8 cellular contexts compared by ENCODE assay signal in the genomic region with DNA sequence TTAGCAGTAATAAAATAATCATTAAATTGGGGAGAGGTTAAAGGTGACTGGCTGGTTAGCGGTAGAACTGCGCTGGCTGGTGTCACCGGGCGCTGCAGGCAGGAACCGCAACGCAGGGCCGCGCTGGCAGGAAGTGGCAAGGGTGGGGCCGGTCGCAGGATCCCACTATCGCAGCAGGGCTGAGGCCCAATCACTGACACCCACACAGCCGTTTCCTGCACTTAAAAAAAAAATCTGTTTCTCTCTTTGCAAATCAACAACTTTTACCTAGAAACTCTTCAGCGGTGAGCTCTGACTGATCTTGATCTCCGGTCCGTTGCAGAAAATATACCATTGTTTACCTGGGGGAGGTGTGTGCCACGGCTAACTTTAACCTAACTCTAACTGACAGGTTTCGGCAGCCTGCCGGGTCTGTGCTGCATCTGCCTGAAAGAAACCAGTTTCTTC. TPM values are rescaled to one million over a fixed set of nuclear protein-coding genes. Genes with fewer than 3 reads are reported as not detected.
A peak's percentile ranks its signal among the peaks of the same experiment; 100 is the strongest.
DNase-seq lines count a peak whose midpoint lies in the region; ATAC-seq, FAIRE-seq and TF ChIP-seq lines count a peak whose summit lies in the region.

No MANE protein-coding gene starts in this region.

- TF ChIP-seq CTCF in SU-DHL-6 (IDR thresholded peaks at IDR 0.05; ENCODE audit: insufficient read depth, low read length, poor library complexity, severe bottlenecking) = no peak

- peak overlapping the region; percentile 43 for H3K27ac ChIP-seq in SU-DHL-6 (ENCODE audit: low read depth, low read length)
- H3K27ac ChIP-seq in small intestine (ENCODE audit: low read depth in 1 of 2, low read length in 1 of 2) = peak overlapping the region in 1 of 2 donors; percentile 79

- peaks cover 2 to 8% of the 10 kb centered on the region in 2 donors for H3K4me1 ChIP-seq in small intestine (ENCODE audit: control insufficient read depth in 2 of 2, insufficient read depth in 1 of 2, low read depth in 1 of 2, low read length in 1 of 2)

- ATAC-seq in HG02678 (IDR thresholded peaks at IDR 0.05; ENCODE audit: unreplicated experiment) = peak; percentile 72

- H3K27me3 ChIP-seq in SU-DHL-6 (ENCODE audit: low read length) (no peaks in the 10 kb centered on the region), small intestine (ENCODE audit: control insufficient read depth in 2 of 2, insufficient read depth in 2 of 2, low read length in 2 of 2) (peaks cover 0 to 2% of the 10 kb centered on the region in 2 donors)

- H3K4me2 ChIP-seq in SU-DHL-6 (ENCODE audit: low read depth, low read length, poor library complexity, severe bottlenecking) = peak overlapping the region; percentile 16

- peak; percentile 71 for DNase-seq in GM12892 (ENCODE audit: insufficient read length)
- DNase-seq in activated naive CD4-positive, alpha-beta T cell treated with anti-CD3 and anti-CD28 coated beads, Interleukin-2, amount 50 U/mL, for 16 hours = peak; percentile 73
- peak; percentile 80 for DNase-seq in small intestine
- DNase-seq in glomerular visceral epithelial cell (ENCODE audit: extremely low spot score) = no peak
- no peak for DNase-seq in AG08395 (ENCODE audit: low spot score)
- DNase-seq in NCI-H748 (lab: John Stamatoyannopoulos, UW; ENCODE audit: unreplicated experiment) = no peak

- peaks cover 25% of the 10 kb centered on the region; the same call in 1 of the 2 replicates for H4K20me1 ChIP-seq in SU-DHL-6 (ENCODE audit: low read depth, low read length)

- H3K36me3 ChIP-seq in SU-DHL-6 (ENCODE audit: low read length) = peaks cover 5% of the 10 kb centered on the region; the same call in 1 of the 2 replicates
- H3K36me3 ChIP-seq in small intestine (ENCODE audit: control insufficient read depth in 2 of 2, insufficient read depth in 2 of 2, low read length in 2 of 2) = peaks cover 0 to 4% of the 10 kb centered on the region in 2 donors

- FAIRE-seq in GM12892 (lab: Jason Lieb, UNC) = peak; percentile 92
- FAIRE-seq in small intestine (lab: Jason Lieb, UNC) = no peak

- WGBS in small intestine, 3 donors = 7 to 29% (median 10%) methylated on average over 18 of the region's 18 CpGs

- no peak overlapping the region for H3K9ac ChIP-seq in SU-DHL-6 (ENCODE audit: low read length)

- no peak for TF ChIP-seq POLR2A in GM12892 (IDR thresholded peaks at IDR 0.05; ENCODE audit: low read depth, low read length)

- no peak overlapping the region for H2AFZ ChIP-seq in SU-DHL-6 (ENCODE audit: low read depth, low read length, severe bottlenecking)

- H3K4me3 ChIP-seq in SU-DHL-6 (ENCODE audit: insufficient read depth, low read length, poor library complexity, severe bottlenecking) = no peak overlapping the region
- H3K4me3 ChIP-seq in small intestine (ENCODE audit: low read depth in 1 of 2, low read length in 2 of 2) = no peak overlapping the region

- H3F3A ChIP-seq in SU-DHL-6 (ENCODE audit: insufficient read depth) = peaks cover 17% of the 10 kb centered on the region

- H3K9me3 ChIP-seq in SU-DHL-6 (ENCODE audit: insufficient read depth, low read length) (no peaks in the 10 kb centered on the region), small intestine (ENCODE audit: control insufficient read depth, low read depth) (no peaks in the 10 kb centered on the region)

- no peaks in the 10 kb centered on the region for H3K79me2 ChIP-seq in SU-DHL-6 (ENCODE audit: insufficient read depth, low read length)

- no peaks in the 10 kb centered on the region for H3K9me2 ChIP-seq in SU-DHL-6 (replicated peaks; ENCODE audit: insufficient read depth, low read length)

RNA-seq across cellular contexts. Expression of a gene that starts 46.9 kb away (rescaled TPM):
- polyA plus RNA-seq in GM12892 (2012; ENCODE audit: missing spikeins) = 1.7 TPM
- polyA plus RNA-seq in small intestine = 10 to 100 TPM in 1 of 3 donors, 1 to 10 TPM in 2; 1.1 to 25.4 (median 3.8) TPM

Comparison
In these comparisons a context has a peak if more than half of its experiments do, and no peak if none do; other contexts are left out.
1. DNase-seq: peak in GM12892 (single experiment), activated naive CD4-positive, alpha-beta T cell treated with anti-CD3 and anti-CD28 coated beads, Interleukin-2, amount 50 U/mL, for 16 hours (single experiment) and small intestine (single experiment); none in glomerular visceral epithelial cell (single experiment), AG08395 (single experiment) and NCI-H748 (single experiment).